18 cellular contexts compared by ENCODE assay signal in genomic region chr10:774661-775244, GRCh38.
A peak's percentile ranks its signal among the peaks of the same experiment; 100 is the strongest.
DNase-seq lines count a peak whose midpoint lies in the region; ATAC-seq and TF ChIP-seq lines count a peak whose summit lies in the region.
"Had no signal": no experiment of that assay in that cellular context is flagged by ENCODE, and none has a peak within 500 bp of the region (broad histone marks: within the 10 kb centered on the region; RNA-seq: fewer than 3 reads in every experiment).

No MANE protein-coding gene starts in this region.

- no peak overlapping the region for H3K27ac ChIP-seq in IMR-90 (ENCODE audit: insufficient read depth, low read length)
- no peak overlapping the region for H3K27ac ChIP-seq in thoracic aorta
- H3K27ac ChIP-seq in CD4-positive, alpha-beta memory T cell (ENCODE audit: low read depth, low read length): no peak overlapping the region
- H3K27ac ChIP-seq: 22Rv1 had no signal

- H3K14ac ChIP-seq in IMR-90 (replicated peaks; ENCODE audit: low read depth, low read length): no peak overlapping the region

- no peak for TF ChIP-seq CTCF in IMR-90 (conservative IDR thresholded peaks at IDR 0.05; ENCODE audit: low read depth, low read length)
- TF ChIP-seq CTCF in nephron progenitor cell (IDR thresholded peaks at IDR 0.05): no peak
- no peak for TF ChIP-seq CTCF in thoracic aorta (IDR thresholded peaks at IDR 0.05)
- TF ChIP-seq CTCF in activated CD8-positive, alpha-beta T cell treated with anti-CD3 and anti-CD28 coated beads for 36 hours (IDR thresholded peaks at IDR 0.05): no peak

- no peak overlapping the region for H4K91ac ChIP-seq in IMR-90 (ENCODE audit: insufficient read depth, low read depth, low read length)

- dilution Hi-C loops in IMR-90 (cut with HindIII; ENCODE audit: low sequenced_read_pairs, unreplicated experiment): no loop called here

- peak; percentile 41 for DNase-seq in activated CD4-positive, alpha-beta T cell treated with anti-CD3 and anti-CD28 coated beads, Interleukin-2, amount 10 ng/mL, durations not matched to agents 24 days and 14 days
- DNase-seq in activated CD4-positive, alpha-beta T cell treated with anti-CD3 and anti-CD28 coated beads, Interleukin-2, amount 50 U/mL, for 4 hours: no peak
- DNase-seq in IMR-90 (no peak), nephron progenitor cell (no peak), thoracic aorta (ENCODE audit: low spot score) (no peak), NCI-H524 (lab: John Stamatoyannopoulos, UW) (no peak)
- DNase-seq in CD4-positive, alpha-beta memory T cell: no peak
- DNase-seq in activated CD8-positive, alpha-beta T cell treated with anti-CD3 and anti-CD28 coated beads for 36 hours: no peak
- DNase-seq: DMS 273 treated with DMSO at 0.1 percent for 48 hours, DMS79 treated with DMSO at 0.1 percent for 48 hours, NCI-H1417, NCI-H1694 treated with DMSO at 0.1 percent for 48 hours, NCI-H2081 treated with DMSO at 0.1 percent for 48 hours, NCI-H2171 treated with DMSO at 0.1 percent for 48 hours, NCI-H526, SIG-M5, SK-N-SH had no signal

- no peak overlapping the region for H2AK9ac ChIP-seq in IMR-90 (replicated peaks; ENCODE audit: low read depth, low read length, poor library complexity)

- ATAC-seq in IMR-90 (ENCODE audit: low read depth) (no peak), thoracic aorta (ENCODE audit: insufficient number of reproducible peaks, low FRiP score, low read depth) (no peak)
- ATAC-seq in activated CD8-positive, alpha-beta T cell treated with anti-CD3 and anti-CD28 coated beads for 36 hours: no peak

- H3K9me1 ChIP-seq in IMR-90 (ENCODE audit: insufficient read depth, low read length): no peaks in the 10 kb centered on the region

- no peak overlapping the region for H3K23ac ChIP-seq in IMR-90 (ENCODE audit: low read depth, low read length)

- H4K20me1 ChIP-seq in IMR-90 (ENCODE audit: insufficient read depth, low read length): no peaks in the 10 kb centered on the region

- H2AFZ ChIP-seq in IMR-90 (replicated peaks; ENCODE audit: low read length, poor library complexity): no peak overlapping the region

- CTCF ChIA-PET in IMR-90 (lab: Yijun Ruan, JAX): no interaction called here
- CTCF ChIA-PET in CD4-positive, alpha-beta memory T cell (lab: Charles Lee; ENCODE audit: partially characterized antibody): no interaction called here
- CTCF ChIA-PET in activated CD8-positive, alpha-beta T cell treated with anti-CD3 and anti-CD28 coated beads for 36 hours (lab: Charles Lee): no interaction called here

- H3K36me3 ChIP-seq in IMR-90 (ENCODE audit: control insufficient read depth, insufficient read depth, low read length) (no peaks in the 10 kb centered on the region), thoracic aorta (no peaks in the 10 kb centered on the region)
- H3K36me3 ChIP-seq in CD4-positive, alpha-beta memory T cell (ENCODE audit: insufficient read depth, low read length): no peaks in the 10 kb centered on the region

- no peak for TF ChIP-seq POLR2A in IMR-90 (IDR thresholded peaks at IDR 0.05; ENCODE audit: low read depth, low read length)

- H3K4me3 Mint-ChIP-seq in activated CD4-positive, alpha-beta T cell treated with anti-CD3 and anti-CD28 coated beads, Interleukin-2, amount 10 ng/mL, durations not matched to agents 24 days and 14 days: no peak overlapping the region
- no peak overlapping the region for H3K4me3 Mint-ChIP-seq in nephron progenitor cell
- H3K4me3 Mint-ChIP-seq in CD4-positive, alpha-beta memory T cell: no peak overlapping the region
- no peak overlapping the region for H3K4me3 Mint-ChIP-seq in activated CD8-positive, alpha-beta T cell treated with anti-CD3 and anti-CD28 coated beads for 36 hours

- H3K9ac ChIP-seq in IMR-90 (ENCODE audit: low read depth, low read length): no peak overlapping the region
- H3K9ac ChIP-seq: SK-N-SH had no signal

- TF ChIP-seq RAD21 in IMR-90 (IDR thresholded peaks at IDR 0.05; ENCODE audit: low read length): no peak

- no TSS peak for BruUV-seq in IMR-90 (replicated peaks; lab: Mats Ljungman, UMichigan)

- H3K4me2 ChIP-seq in IMR-90 (ENCODE audit: low read depth, low read length): no peak overlapping the region

- no peak overlapping the region for H3K18ac ChIP-seq in IMR-90 (ENCODE audit: low read depth, low read length)

- POLR2A ChIA-PET in IMR-90 (lab: Charles Lee; ENCODE audit: unreplicated experiment): no interaction called here
- POLR2A ChIA-PET in CD4-positive, alpha-beta memory T cell (lab: Charles Lee; ENCODE audit: partially characterized antibody): no interaction called here
- POLR2A ChIA-PET in activated CD8-positive, alpha-beta T cell treated with anti-CD3 and anti-CD28 coated beads for 36 hours (lab: Charles Lee): no interaction called here

- H3K9me3 Mint-ChIP-seq in activated CD4-positive, alpha-beta T cell treated with anti-CD3 and anti-CD28 coated beads, Interleukin-2, amount 10 ng/mL, durations not matched to agents 24 days and 14 days: no peaks in the 10 kb centered on the region
- peaks cover 8% of the 10 kb centered on the region for H3K9me3 Mint-ChIP-seq in nephron progenitor cell
- peaks cover 0 to 8% (median 0%) of the 10 kb centered on the region in 8 donors for H3K9me3 Mint-ChIP-seq in CD4-positive, alpha-beta memory T cell
- no peaks in the 10 kb centered on the region for H3K9me3 Mint-ChIP-seq in activated CD8-positive, alpha-beta T cell treated with anti-CD3 and anti-CD28 coated beads for 36 hours

- H2BK120ac ChIP-seq in IMR-90 (ENCODE audit: low read depth, low read length): no peak overlapping the region

- in situ Hi-C loops in IMR-90 (cut with MboI; ENCODE audit: low sequenced_read_pairs): no loop called here

- no peak overlapping the region for H3K4ac ChIP-seq in IMR-90 (ENCODE audit: low read depth, low read length)

- 0 out of 2 replicates have a peak overlapping the region, but pooled peaks have one; percentile 15 for H2AK5ac ChIP-seq in IMR-90 (ENCODE audit: low read depth, low read length)

- H2BK20ac ChIP-seq in IMR-90 (ENCODE audit: low read depth, low read length): no peak overlapping the region

- H3K27ac Mint-ChIP-seq in activated CD4-positive, alpha-beta T cell treated with anti-CD3 and anti-CD28 coated beads, Interleukin-2, amount 10 ng/mL, durations not matched to agents 24 days and 14 days: no peak overlapping the region
- H3K27ac Mint-ChIP-seq in nephron progenitor cell: peak overlapping the region; percentile 46
- no peak overlapping the region for H3K27ac Mint-ChIP-seq in CD4-positive, alpha-beta memory T cell
- no peak overlapping the region for H3K27ac Mint-ChIP-seq in activated CD8-positive, alpha-beta T cell treated with anti-CD3 and anti-CD28 coated beads for 36 hours

- intact Hi-C loops in activated CD4-positive, alpha-beta T cell treated with anti-CD3 and anti-CD28 coated beads, Interleukin-2, amount 10 ng/mL, durations not matched to agents 24 days and 14 days (cut with micrococcal nuclease): no loop called here
- intact Hi-C loops in IMR-90 (cut with micrococcal nuclease): no loop called here
- intact Hi-C loops in CD4-positive, alpha-beta memory T cell (cut with micrococcal nuclease): no loop called here
- intact Hi-C loops in activated CD8-positive, alpha-beta T cell treated with anti-CD3 and anti-CD28 coated beads for 36 hours (cut with micrococcal nuclease): no loop called here

- no peaks in the 10 kb centered on the region for H3K4me1 Mint-ChIP-seq in activated CD4-positive, alpha-beta T cell treated with anti-CD3 and anti-CD28 coated beads, Interleukin-2, amount 10 ng/mL, durations not matched to agents 24 days and 14 days
- no peaks in the 10 kb centered on the region for H3K4me1 Mint-ChIP-seq in nephron progenitor cell
- H3K4me1 Mint-ChIP-seq in CD4-positive, alpha-beta memory T cell: no peaks in the 10 kb centered on the region
- no peaks in the 10 kb centered on the region for H3K4me1 Mint-ChIP-seq in activated CD8-positive, alpha-beta T cell treated with anti-CD3 and anti-CD28 coated beads for 36 hours (ENCODE audit: low read depth)

- no peak overlapping the region for H2BK5ac ChIP-seq in IMR-90 (ENCODE audit: low read depth, low read length, poor library complexity, severe bottlenecking)

- H4K5ac ChIP-seq in IMR-90 (ENCODE audit: low read depth, low read length): no peak overlapping the region

- 95% methylated on average over 7 of the region's 23 CpGs; no CpG with 5 or more reads in 1 of the 2 experiments for WGBS in IMR-90 (ENCODE audit: extremely low coverage in 2 of 2, insufficient read length in 1 of 2), 2 experiments

- no peaks in the 10 kb centered on the region for H3K36me3 Mint-ChIP-seq in activated CD4-positive, alpha-beta T cell treated with anti-CD3 and anti-CD28 coated beads, Interleukin-2, amount 10 ng/mL, durations not matched to agents 24 days and 14 days (ENCODE audit: low read depth)
- no peaks in the 10 kb centered on the region for H3K36me3 Mint-ChIP-seq in nephron progenitor cell (ENCODE audit: low read depth)
- H3K36me3 Mint-ChIP-seq in CD4-positive, alpha-beta memory T cell: no peaks in the 10 kb centered on the region
- H3K36me3 Mint-ChIP-seq in activated CD8-positive, alpha-beta T cell treated with anti-CD3 and anti-CD28 coated beads for 36 hours (ENCODE audit: low read depth): no peaks in the 10 kb centered on the region

- no peak overlapping the region for H3K56ac ChIP-seq in IMR-90 (ENCODE audit: extremely low read depth, insufficient read depth, low read length)

- H3K9me3 ChIP-seq in IMR-90 (ENCODE audit: control insufficient read depth, insufficient read depth, low read length) (peaks cover 10% of the 10 kb centered on the region), thoracic aorta (no peaks in the 10 kb centered on the region)
- no peaks in the 10 kb centered on the region for H3K9me3 ChIP-seq in CD4-positive, alpha-beta memory T cell (ENCODE audit: control insufficient read depth in 1 of 2, low read length in 2 of 2)
- H3K9me3 ChIP-seq: SK-N-SH had no signal

- H3K27me3 ChIP-seq in IMR-90 (ENCODE audit: control insufficient read depth, insufficient read depth, low read length) (peaks cover 6% of the 10 kb centered on the region; the same call in 1 of the 2 replicates), thoracic aorta (replicated peaks; ENCODE audit: insufficient read depth) (no peaks in the 10 kb centered on the region)
- H3K27me3 ChIP-seq in CD4-positive, alpha-beta memory T cell (ENCODE audit: insufficient read depth, low read length): no peaks in the 10 kb centered on the region

- no peaks in the 10 kb centered on the region for H3K79me1 ChIP-seq in IMR-90 (ENCODE audit: low read depth in 1 of 2, low read length in 2 of 2)

- H4K8ac ChIP-seq in IMR-90 (ENCODE audit: low read depth in 2 of 2, low read length in 2 of 2): no peak overlapping the region

- H3K4me1 ChIP-seq in IMR-90 (ENCODE audit: control insufficient read depth, insufficient read depth, low read length) (peaks cover 2% of the 10 kb centered on the region), thoracic aorta (ENCODE audit: control insufficient read depth in 1 of 2, low read depth in 2 of 2) (peaks cover 7 to 9% of the 10 kb centered on the region in 2 donors)
- H3K4me1 ChIP-seq in CD4-positive, alpha-beta memory T cell (ENCODE audit: insufficient read depth, low read length): no peaks in the 10 kb centered on the region

- no peak overlapping the region for H3K4me3 ChIP-seq in IMR-90 (ENCODE audit: insufficient read depth, low read depth, low read length)
- H3K4me3 ChIP-seq in thoracic aorta: peak overlapping the region; percentile 63
- H3K4me3 ChIP-seq in CD4-positive, alpha-beta memory T cell (ENCODE audit: low read length in 2 of 2): no peak overlapping the region

- no peak overlapping the region for H2BK15ac ChIP-seq in IMR-90 (ENCODE audit: low read depth, low read length)

- H3K27me3 Mint-ChIP-seq in activated CD4-positive, alpha-beta T cell treated with anti-CD3 and anti-CD28 coated beads, Interleukin-2, amount 10 ng/mL, durations not matched to agents 24 days and 14 days: no peaks in the 10 kb centered on the region
- peaks cover 14% of the 10 kb centered on the region for H3K27me3 Mint-ChIP-seq in nephron progenitor cell (ENCODE audit: low read depth, poor library complexity)
- H3K27me3 Mint-ChIP-seq in CD4-positive, alpha-beta memory T cell: no peaks in the 10 kb centered on the region
- no peaks in the 10 kb centered on the region for H3K27me3 Mint-ChIP-seq in activated CD8-positive, alpha-beta T cell treated with anti-CD3 and anti-CD28 coated beads for 36 hours
